1 cellular context compared by ENCODE assay signal in genomic region chr7:99438573-99439480, GRCh38.
TF ChIP-seq lines count a peak whose summit lies in the region.

CPSF4 (plus strand) TSS chr7:99438943; CDS start chr7:99439083, 140 bp downstream.
PTCD1 (minus strand) TSS chr7:99438798; CDS start chr7:99435242, 3,556 bp downstream.

TF ChIP-seq in K562, 482 proteins besides CTCF, POLR2A, EP300 and RAD21 (continued from another document and continues in another):
- TF ChIP-seq ZNF592 (IDR thresholded peaks at IDR 0.05), result no peak
- TF ChIP-seq, protein P1, sequence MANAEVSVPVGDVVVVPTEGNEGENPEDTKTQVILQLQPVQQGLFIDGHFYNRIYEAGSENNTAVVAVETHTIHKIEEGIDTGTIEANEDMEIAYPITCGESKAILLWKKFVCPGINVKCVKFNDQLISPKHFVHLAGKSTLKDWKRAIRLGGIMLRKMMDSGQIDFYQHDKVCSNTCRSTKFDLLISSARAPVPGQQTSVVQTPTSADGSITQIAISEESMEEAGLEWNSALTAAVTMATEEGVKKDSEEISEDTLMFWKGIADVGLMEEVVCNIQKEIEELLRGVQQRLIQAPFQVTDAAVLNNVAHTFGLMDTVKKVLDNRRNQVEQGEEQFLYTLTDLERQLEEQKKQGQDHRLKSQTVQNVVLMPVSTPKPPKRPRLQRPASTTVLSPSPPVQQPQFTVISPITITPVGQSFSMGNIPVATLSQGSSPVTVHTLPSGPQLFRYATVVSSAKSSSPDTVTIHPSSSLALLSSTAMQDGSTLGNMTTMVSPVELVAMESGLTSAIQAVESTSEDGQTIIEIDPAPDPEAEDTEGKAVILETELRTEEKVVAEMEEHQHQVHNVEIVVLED (CRISPR knock-in tag; IDR thresholded peaks at IDR 0.05), result peak; percentile 94
- TF ChIP-seq ZNF644 (tag; IDR thresholded peaks at IDR 0.05; ENCODE audit: low read depth), result no peak
- TF ChIP-seq ARID3A (IDR thresholded peaks at IDR 0.05; ENCODE audit: borderline replicate concordance, low read depth, low read length), result 0 out of 2 replicates have a peak, but pooled peaks have one; percentile 18
- TF ChIP-seq ARNT (IDR thresholded peaks at IDR 0.05), result no peak
- peak; percentile 96 for TF ChIP-seq MYC (IDR thresholded peaks at IDR 0.05; ENCODE audit: low read depth, low read length)
- peak; percentile 14; the same call in 1 of the 2 replicates for TF ChIP-seq MYC (CRISPR knock-in tag; IDR thresholded peaks at IDR 0.05; ENCODE audit: borderline replicate concordance, low read depth)
- 0 out of 2 replicates have a peak, but pooled peaks have one; percentile 7 for TF ChIP-seq CBX5 (IDR thresholded peaks at IDR 0.05; ENCODE audit: borderline replicate concordance, low read depth)
- peak; percentile 90 for TF ChIP-seq HMGN3 (IDR thresholded peaks at IDR 0.05; ENCODE audit: borderline replicate concordance, extremely low read depth, insufficient read length, low read depth, low read length)
- TF ChIP-seq E2F3 (CRISPR knock-in tag; IDR thresholded peaks at IDR 0.05), result peak; percentile 83
- peak; percentile 62; the same call in 1 of the 2 replicates for TF ChIP-seq ATF4 (CRISPR knock-in tag; IDR thresholded peaks at IDR 0.05)
- TF ChIP-seq ZFP36 (IDR thresholded peaks at IDR 0.05; ENCODE audit: low read depth, low read length, partially characterized antibody), result peak; percentile 26
- peak; percentile 61 to 95 (median 77); a peak in 5 of 6 replicates for TF ChIP-seq ZBTB11 (CRISPR knock-in tag; IDR thresholded peaks at IDR 0.05)
- no peak for TF ChIP-seq SAFB (IDR thresholded peaks at IDR 0.05; ENCODE audit: borderline replicate concordance, low read depth, low read length)
- peak; percentile 41; the same call in 1 of the 2 replicates for TF ChIP-seq MAX (CRISPR knock-in tag; IDR thresholded peaks at IDR 0.05)
- TF ChIP-seq, protein P2, sequence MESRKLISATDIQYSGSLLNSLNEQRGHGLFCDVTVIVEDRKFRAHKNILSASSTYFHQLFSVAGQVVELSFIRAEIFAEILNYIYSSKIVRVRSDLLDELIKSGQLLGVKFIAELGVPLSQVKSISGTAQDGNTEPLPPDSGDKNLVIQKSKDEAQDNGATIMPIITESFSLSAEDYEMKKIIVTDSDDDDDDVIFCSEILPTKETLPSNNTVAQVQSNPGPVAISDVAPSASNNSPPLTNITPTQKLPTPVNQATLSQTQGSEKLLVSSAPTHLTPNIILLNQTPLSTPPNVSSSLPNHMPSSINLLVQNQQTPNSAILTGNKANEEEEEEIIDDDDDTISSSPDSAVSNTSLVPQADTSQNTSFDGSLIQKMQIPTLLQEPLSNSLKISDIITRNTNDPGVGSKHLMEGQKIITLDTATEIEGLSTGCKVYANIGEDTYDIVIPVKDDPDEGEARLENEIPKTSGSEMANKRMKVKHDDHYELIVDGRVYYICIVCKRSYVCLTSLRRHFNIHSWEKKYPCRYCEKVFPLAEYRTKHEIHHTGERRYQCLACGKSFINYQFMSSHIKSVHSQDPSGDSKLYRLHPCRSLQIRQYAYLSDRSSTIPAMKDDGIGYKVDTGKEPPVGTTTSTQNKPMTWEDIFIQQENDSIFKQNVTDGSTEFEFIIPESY (CRISPR knock-in tag; IDR thresholded peaks at IDR 0.05), result no peak; the same call in 1 of the 2 replicates
- peak; percentile 55 for TF ChIP-seq SOX6 (IDR thresholded peaks at IDR 0.05)
- TF ChIP-seq MEIS2 (IDR thresholded peaks at IDR 0.05; ENCODE audit: partially characterized antibody), result peak; percentile 43
- TF ChIP-seq JUNB (CRISPR knock-in tag; conservative IDR thresholded peaks at IDR 0.05), result 0 out of 2 replicates have a peak, but pooled peaks have one; percentile 12
- no peak for TF ChIP-seq DIDO1 (tag; IDR thresholded peaks at IDR 0.05; ENCODE audit: low read depth)
- TF ChIP-seq CREB1 (IDR thresholded peaks at IDR 0.05), result peak; percentile 80
- TF ChIP-seq CREB1 (CRISPR knock-in tag; IDR thresholded peaks at IDR 0.05), result peak; percentile 69; the same call in 1 of the 2 replicates
- TF ChIP-seq NCOA4 (IDR thresholded peaks at IDR 0.05; ENCODE audit: partially characterized antibody), result peak; percentile 99
- peak; percentile 69 for TF ChIP-seq DMBX1 (CRISPR knock-in tag; IDR thresholded peaks at IDR 0.05; ENCODE audit: borderline replicate concordance)
- TF ChIP-seq MYBL2 (IDR thresholded peaks at IDR 0.05; ENCODE audit: low read depth), result no peak
- no peak for TF ChIP-seq MYBL2 (CRISPR knock-in tag; IDR thresholded peaks at IDR 0.05; ENCODE audit: borderline replicate concordance)
- TF ChIP-seq POLR2AphosphoS2 (IDR thresholded peaks at IDR 0.05; ENCODE audit: low read length), result no peak
- peak in 1 of 2 experiments; percentile 67; a peak in 1 of 4 replicates for TF ChIP-seq TBL1XR1 (IDR thresholded peaks at IDR 0.05; ENCODE audit: low read length in 2 of 2)
- peak; percentile 47; the same call in 1 of the 2 replicates for TF ChIP-seq ZNF511 (CRISPR knock-in tag; IDR thresholded peaks at IDR 0.05)
- TF ChIP-seq, protein P3, sequence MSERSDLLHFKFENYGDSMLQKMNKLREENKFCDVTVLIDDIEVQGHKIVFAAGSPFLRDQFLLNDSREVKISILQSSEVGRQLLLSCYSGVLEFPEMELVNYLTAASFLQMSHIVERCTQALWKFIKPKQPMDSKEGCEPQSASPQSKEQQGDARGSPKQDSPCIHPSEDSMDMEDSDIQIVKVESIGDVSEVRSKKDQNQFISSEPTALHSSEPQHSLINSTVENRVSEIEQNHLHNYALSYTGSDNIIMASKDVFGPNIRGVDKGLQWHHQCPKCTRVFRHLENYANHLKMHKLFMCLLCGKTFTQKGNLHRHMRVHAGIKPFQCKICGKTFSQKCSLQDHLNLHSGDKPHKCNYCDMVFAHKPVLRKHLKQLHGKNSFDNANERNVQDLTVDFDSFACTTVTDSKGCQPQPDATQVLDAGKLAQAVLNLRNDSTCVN (CRISPR knock-in tag; IDR thresholded peaks at IDR 0.05), result 0 out of 2 replicates have a peak, but pooled peaks have one; percentile 47
- TF ChIP-seq E2F6 (IDR thresholded peaks at IDR 0.05; ENCODE audit: borderline replicate concordance in 1 of 2, extremely low read depth in 1 of 2, insufficient read depth in 1 of 2, insufficient read length in 1 of 2, low read depth in 1 of 2, low read length in 1 of 2, poor library complexity in 1 of 2, severe bottlenecking in 1 of 2), result peak; percentile 66 to 88
- 0 out of 2 replicates have a peak, but pooled peaks have one; percentile 44 for TF ChIP-seq ZNF175 (CRISPR knock-in tag; IDR thresholded peaks at IDR 0.05; ENCODE audit: low read depth)
- peak; percentile 95 for TF ChIP-seq RBFOX2 (IDR thresholded peaks at IDR 0.05; ENCODE audit: low read depth, low read length)
- no peak for TF ChIP-seq HEY1 (CRISPR knock-in tag; IDR thresholded peaks at IDR 0.05; ENCODE audit: borderline replicate concordance)
- TF ChIP-seq JUN (IDR thresholded peaks at IDR 0.05; ENCODE audit: borderline replicate concordance, low read depth, low read length), result peak; percentile 67
- no peak for TF ChIP-seq JUN (CRISPR knock-in tag; IDR thresholded peaks at IDR 0.05; ENCODE audit: borderline replicate concordance)
- peak; percentile 61 for TF ChIP-seq SAP30 (IDR thresholded peaks at IDR 0.05; ENCODE audit: borderline replicate concordance, insufficient read depth, low read depth, low read length, poor library complexity, severe bottlenecking)
- no peak for TF ChIP-seq ZNF551 (CRISPR knock-in tag; IDR thresholded peaks at IDR 0.05)
- peak in 1 of 2 experiments; percentile 63; a peak in 2 of 4 replicates for TF ChIP-seq FOXK2 (conservative IDR thresholded peaks at IDR 0.05 in 1 of 2, IDR thresholded peaks at IDR 0.05 in 1 of 2; ENCODE audit: low read depth in 2 of 2)
- TF ChIP-seq CGGBP1 (CRISPR knock-in tag; IDR thresholded peaks at IDR 0.05), result peak; percentile 55; the same call in 1 of the 2 replicates
